In the genomic region with DNA sequence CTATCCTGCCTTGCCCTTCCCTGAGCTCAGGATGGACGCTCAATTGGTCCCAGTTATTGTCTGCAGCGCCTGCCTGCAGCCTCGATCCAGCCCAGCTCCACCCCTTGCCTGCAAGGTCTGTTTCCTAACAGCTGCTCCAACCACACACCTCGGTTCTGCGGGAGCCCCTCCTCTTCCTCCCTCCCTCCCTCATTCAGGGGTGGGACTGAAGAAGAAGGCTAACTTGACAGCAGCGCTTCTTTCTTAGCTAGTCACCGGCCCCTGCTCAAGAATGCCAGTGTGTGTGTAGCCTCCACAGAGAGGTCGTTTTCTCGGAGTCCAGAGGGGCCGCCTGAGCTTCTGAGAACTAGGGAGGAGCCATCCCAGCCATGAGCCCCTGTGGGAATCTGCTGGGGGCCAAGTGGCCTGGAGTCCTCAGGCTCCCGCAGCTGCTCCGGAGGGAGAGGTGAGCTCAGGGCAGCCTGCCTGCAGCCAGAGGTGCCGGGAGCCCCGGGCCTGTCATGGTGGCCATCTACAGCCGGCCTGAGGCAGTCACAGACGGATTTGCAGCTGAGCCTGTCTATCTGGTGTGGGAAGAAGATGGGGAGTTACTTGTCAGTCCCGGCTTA, we compare ENCODE assay signal across 8 cellular contexts.
DNase-seq lines count a peak whose midpoint lies in the region; ATAC-seq lines count a peak whose summit lies in the region.

No MANE protein-coding gene starts in this region.

- H3K27me3 Mint-ChIP-seq in activated T-cell treated with anti-CD3 and anti-CD28 coated beads, Interleukin-2, amount 50 U/mL, for 24 hours: no peaks in the 10 kb centered on the region

- peak overlapping the region; percentile 56 for H3K4me3 Mint-ChIP-seq in activated T-cell treated with anti-CD3 and anti-CD28 coated beads, Interleukin-2, amount 50 U/mL, for 24 hours

- peak overlapping the region; percentile 31 to 45 for H3K4me3 ChIP-seq in mucosa of rectum (ENCODE audit: low read length in 2 of 2)

- peaks cover 22 to 43% of the 10 kb centered on the region in 2 donors for H3K4me1 ChIP-seq in mucosa of rectum (ENCODE audit: control insufficient read depth in 2 of 2, insufficient read depth in 2 of 2, low read length in 2 of 2)

- ATAC-seq in GM19455 (IDR thresholded peaks at IDR 0.05; ENCODE audit: unreplicated experiment): no peak

- H3K36me3 ChIP-seq in mucosa of rectum (ENCODE audit: control insufficient read depth in 2 of 2, insufficient read depth in 2 of 2, low read length in 2 of 2): peaks cover 15 to 37% of the 10 kb centered on the region in 2 donors

- DNase-seq in ELF-1 (ENCODE audit: low read depth, low spot score) (peak; percentile 95), NOMO-1 treated with dmso at 0.1 percent for 144 hours (lab: John Stamatoyannopoulos, UW; ENCODE audit: unreplicated experiment) (peak; percentile 44), epithelial cell of prostate (ENCODE audit: low read depth, low spot score) (peak; percentile 78), NCI-H2029 (lab: John Stamatoyannopoulos, UW) (no peak)
- DNase-seq in activated T-cell treated with anti-CD3 and anti-CD28 coated beads, Interleukin-2, amount 50 U/mL, for 24 hours: peak; percentile 68
- peak; percentile 13 to 41 for DNase-seq in stimulated activated CD8-positive, alpha-beta memory T cell treated with anti-CD3 and anti-CD28 coated beads, Interleukin-15, amount 100 ng/mL, for 4 hours (ENCODE audit: low read depth in 2 of 2)

- no peaks in the 10 kb centered on the region for H3K9me3 ChIP-seq in mucosa of rectum (ENCODE audit: control insufficient read depth in 2 of 2, low read length in 2 of 2)

- no peaks in the 10 kb centered on the region for H3K9me3 Mint-ChIP-seq in activated T-cell treated with anti-CD3 and anti-CD28 coated beads, Interleukin-2, amount 50 U/mL, for 24 hours

- H3K27ac ChIP-seq in epithelial cell of prostate: peak overlapping the region; percentile 92
- H3K27ac ChIP-seq in mucosa of rectum (ENCODE audit: low read depth in 2 of 2, low read length in 2 of 2): no peak overlapping the region

- peaks cover 26% of the 10 kb centered on the region for H3K4me1 Mint-ChIP-seq in activated T-cell treated with anti-CD3 and anti-CD28 coated beads, Interleukin-2, amount 50 U/mL, for 24 hours (ENCODE audit: low read depth)

- H3K27me3 ChIP-seq in mucosa of rectum (ENCODE audit: control insufficient read depth in 2 of 2, insufficient read depth in 2 of 2, low read length in 2 of 2): no peaks in the 10 kb centered on the region

- peak overlapping the region; percentile 71 for H3K27ac Mint-ChIP-seq in activated T-cell treated with anti-CD3 and anti-CD28 coated beads, Interleukin-2, amount 50 U/mL, for 24 hours

- H3K9ac ChIP-seq in mucosa of rectum (ENCODE audit: low read depth in 1 of 2, low read length in 2 of 2): peak overlapping the region in 1 of 2 donors; percentile 16

- H3K36me3 Mint-ChIP-seq in activated T-cell treated with anti-CD3 and anti-CD28 coated beads, Interleukin-2, amount 50 U/mL, for 24 hours (ENCODE audit: low read depth): peaks cover 16% of the 10 kb centered on the region
